In genomic region chr2:12271589-12271984, GRCh38 we compare ENCODE assay signal across 14 cellular contexts.
DNase-seq lines count a peak whose midpoint lies in the region; ATAC-seq and TF ChIP-seq lines count a peak whose summit lies in the region.
"Had no signal": no experiment of that assay in that cellular context is flagged by ENCODE, and none has a peak within 500 bp of the region (broad histone marks: within the 10 kb centered on the region; RNA-seq: fewer than 3 reads in every experiment).

No MANE protein-coding gene starts in this region.

- no peak for DNase-seq in activated CD4-positive, alpha-beta memory T cell treated with anti-CD3 and anti-CD28 coated beads, Interleukin-2, amount 10 ng/mL, durations not matched to agents 7 days and 5 days
- no peak for DNase-seq in activated CD4-positive, alpha-beta memory T cell treated with anti-CD3 and anti-CD28 coated beads for 36 hours
- peak; percentile 12 for DNase-seq in naive B cell
- no peak for DNase-seq in caudate nucleus (lab: John Stamatoyannopoulos, UW)
- no peak for DNase-seq in uterus
- no peak for DNase-seq in GM23248
- DNase-seq: activated CD4-positive, alpha-beta T cell treated with anti-CD3 and anti-CD28 coated beads for 1 hour; mesenchymal stem cell; NCI-H1436 had no signal

- H3K4me2 ChIP-seq in GM23248 (ENCODE audit: unreplicated experiment): no peak overlapping the region

- H3K27me3 ChIP-seq in uterus (no peaks in the 10 kb centered on the region), GM23248 (replicated peaks; ENCODE audit: insufficient read depth) (no peaks in the 10 kb centered on the region)

- CTCF ChIA-PET in activated CD4-positive, alpha-beta memory T cell treated with anti-CD3 and anti-CD28 coated beads, Interleukin-2, amount 10 ng/mL, durations not matched to agents 7 days and 5 days (lab: Charles Lee): interaction anchor here (0.7 to 2.3 kb wide), 9 partner anchors 15 to 681 kb away, joined by 3 to 12 read pairs (median 3); partner anchors contain the start of gene TRIB2
- CTCF ChIA-PET in activated CD4-positive, alpha-beta memory T cell treated with anti-CD3 and anti-CD28 coated beads for 36 hours (lab: Charles Lee): interaction anchor here (1.0 to 2.4 kb wide), 4 partner anchors 22 to 445 kb away, joined by 3 to 9 read pairs (median 4); partner anchors contain the start of gene TRIB2

- H3K79me2 ChIP-seq in GM23248 (ENCODE audit: insufficient read depth): no peaks in the 10 kb centered on the region
- H3K79me2 ChIP-seq: parathyroid adenoma had no signal

- no peaks in the 10 kb centered on the region for H3K36me3 Mint-ChIP-seq in activated CD4-positive, alpha-beta memory T cell treated with anti-CD3 and anti-CD28 coated beads, Interleukin-2, amount 10 ng/mL, durations not matched to agents 7 days and 5 days (ENCODE audit: low read depth)
- no peaks in the 10 kb centered on the region for H3K36me3 Mint-ChIP-seq in activated CD4-positive, alpha-beta memory T cell treated with anti-CD3 and anti-CD28 coated beads for 36 hours
- H3K36me3 Mint-ChIP-seq in naive B cell: no peaks in the 10 kb centered on the region
- H3K36me3 Mint-ChIP-seq: activated naive CD4-positive, alpha-beta T cell treated with anti-CD3 and anti-CD28 coated beads, Interleukin-2, amount 50 U/mL, for 72 hours had no signal

- intact Hi-C loops in activated CD4-positive, alpha-beta memory T cell treated with anti-CD3 and anti-CD28 coated beads for 36 hours (cut with micrococcal nuclease): loop anchor here (1.0 to 5.0 kb wide), 3 partner anchors 23 to 446 kb away; partner anchors contain the start of gene TRIB2
- intact Hi-C loops in uterus (cut with DNase I; ENCODE audit: low total_unique reads): no loop called here

- WGBS in GM23248 (ENCODE audit: low coverage in 1 of 2, low lambda C conversion rate in 2 of 2, missing lambda C conversion rate in 2 of 2), 2 experiments: 95 to 97% methylated on average over 1 of the region's 1 CpG

- TF ChIP-seq POLR2A in uterus (IDR thresholded peaks at IDR 0.05): no peak

- H3K27ac ChIP-seq in caudate nucleus (ENCODE audit: low read depth, low read length) (no peak overlapping the region), uterus (no peak overlapping the region), GM23248 (no peak overlapping the region)
- H3K27ac ChIP-seq: parathyroid adenoma, SK-N-MC had no signal

- H3K4me1 Mint-ChIP-seq in activated CD4-positive, alpha-beta memory T cell treated with anti-CD3 and anti-CD28 coated beads, Interleukin-2, amount 10 ng/mL, durations not matched to agents 7 days and 5 days: peaks cover 18% of the 10 kb centered on the region
- H3K4me1 Mint-ChIP-seq in activated CD4-positive, alpha-beta memory T cell treated with anti-CD3 and anti-CD28 coated beads for 36 hours (ENCODE audit: low read depth): peaks cover 12% of the 10 kb centered on the region
- peaks cover 9 to 11% (median 10%) of the 10 kb centered on the region in 3 donors for H3K4me1 Mint-ChIP-seq in naive B cell

- H3K4me3 ChIP-seq in uterus (no peak overlapping the region), GM23248 (no peak overlapping the region)
- H3K4me3 ChIP-seq: SK-N-MC had no signal

- H3K36me3 ChIP-seq in uterus: no peaks in the 10 kb centered on the region
- no peaks in the 10 kb centered on the region for H3K36me3 ChIP-seq in GM23248 (ENCODE audit: low read depth)

- TF ChIP-seq CTCF in uterus (IDR thresholded peaks at IDR 0.05): no peak

- no peak overlapping the region for H2AFZ ChIP-seq in GM23248

- POLR2A ChIA-PET in activated CD4-positive, alpha-beta memory T cell treated with anti-CD3 and anti-CD28 coated beads, Interleukin-2, amount 10 ng/mL, durations not matched to agents 7 days and 5 days (lab: Charles Lee): interaction anchor here (1.0 to 2.0 kb wide), 3 partner anchors 15 to 445 kb away, joined by 3 to 14 read pairs (median 8); partner anchors contain the start of gene TRIB2
- POLR2A ChIA-PET in activated CD4-positive, alpha-beta memory T cell treated with anti-CD3 and anti-CD28 coated beads for 36 hours (lab: Charles Lee): interaction anchor here (2.0 kb wide), 1 partner anchor 22 kb away, joined by 13 read pairs; no protein-coding TSS in a partner anchor

- H3K27me3 Mint-ChIP-seq in activated CD4-positive, alpha-beta memory T cell treated with anti-CD3 and anti-CD28 coated beads, Interleukin-2, amount 10 ng/mL, durations not matched to agents 7 days and 5 days: peaks cover 2% of the 10 kb centered on the region
- H3K27me3 Mint-ChIP-seq in activated CD4-positive, alpha-beta memory T cell treated with anti-CD3 and anti-CD28 coated beads for 36 hours: no peaks in the 10 kb centered on the region
- H3K27me3 Mint-ChIP-seq in naive B cell: no peaks in the 10 kb centered on the region

- H3F3A ChIP-seq in GM23248 (ENCODE audit: insufficient read depth): no peaks in the 10 kb centered on the region

- in situ Hi-C loops in GM23248 (cut with MboI): no loop called here

- H3K4me1 ChIP-seq in uterus (no peaks in the 10 kb centered on the region), GM23248 (ENCODE audit: insufficient read depth) (no peaks in the 10 kb centered on the region)

- H3K9ac ChIP-seq in GM23248: no peak overlapping the region
- H3K9ac ChIP-seq: parathyroid adenoma had no signal

- no peak overlapping the region for H3K4me3 Mint-ChIP-seq in activated CD4-positive, alpha-beta memory T cell treated with anti-CD3 and anti-CD28 coated beads, Interleukin-2, amount 10 ng/mL, durations not matched to agents 7 days and 5 days
- H3K4me3 Mint-ChIP-seq in activated CD4-positive, alpha-beta memory T cell treated with anti-CD3 and anti-CD28 coated beads for 36 hours: no peak overlapping the region
- peak overlapping the region; percentile 28 to 83 (median 78) for H3K4me3 Mint-ChIP-seq in naive B cell

- H3K9me3 ChIP-seq in uterus (no peaks in the 10 kb centered on the region), GM23248 (ENCODE audit: low read depth) (no peaks in the 10 kb centered on the region)

- peak; percentile 54 for ATAC-seq in GM21528 (IDR thresholded peaks at IDR 0.05; ENCODE audit: low FRiP score, unreplicated experiment)
- peak; percentile 38 for ATAC-seq in HG03565 (IDR thresholded peaks at IDR 0.05; ENCODE audit: unreplicated experiment)
- ATAC-seq in naive B cell (ENCODE audit: low read depth in 2 of 2): peak; percentile 48 to 68

- no peaks in the 10 kb centered on the region for H3K9me2 ChIP-seq in GM23248 (ENCODE audit: insufficient read depth)

- H4K20me1 ChIP-seq in GM23248 (ENCODE audit: insufficient read depth): no peaks in the 10 kb centered on the region

- peak overlapping the region; percentile 38 for H3K27ac Mint-ChIP-seq in activated CD4-positive, alpha-beta memory T cell treated with anti-CD3 and anti-CD28 coated beads, Interleukin-2, amount 10 ng/mL, durations not matched to agents 7 days and 5 days
- H3K27ac Mint-ChIP-seq in activated CD4-positive, alpha-beta memory T cell treated with anti-CD3 and anti-CD28 coated beads for 36 hours: no peak overlapping the region
- peak overlapping the region in 5 of 6 donors; percentile 48 to 88 (median 83) for H3K27ac Mint-ChIP-seq in naive B cell

- no peaks in the 10 kb centered on the region for H3K9me3 Mint-ChIP-seq in activated CD4-positive, alpha-beta memory T cell treated with anti-CD3 and anti-CD28 coated beads, Interleukin-2, amount 10 ng/mL, durations not matched to agents 7 days and 5 days
- no peaks in the 10 kb centered on the region for H3K9me3 Mint-ChIP-seq in activated CD4-positive, alpha-beta memory T cell treated with anti-CD3 and anti-CD28 coated beads for 36 hours
- H3K9me3 Mint-ChIP-seq in naive B cell: no peaks in the 10 kb centered on the region
- H3K9me3 Mint-ChIP-seq: activated naive CD4-positive, alpha-beta T cell treated with anti-CD3 and anti-CD28 coated beads, Interleukin-2, amount 50 U/mL, for 72 hours had no signal

Comparison
In these comparisons a context has a peak if more than half of its experiments do, and no peak if none do; other contexts are left out.
1. H3K4me3 Mint-ChIP-seq: peak in naive B cell (8 of 8); none in activated CD4-positive, alpha-beta memory T cell treated with anti-CD3 and anti-CD28 coated beads, Interleukin-2, amount 10 ng/mL, durations not matched to agents 7 days and 5 days (single experiment) and activated CD4-positive, alpha-beta memory T cell treated with anti-CD3 and anti-CD28 coated beads for 36 hours (single experiment).
2. Peak in every context shown above with its lines, with median percentiles within 50 percentile points of each other: ATAC-seq.